9 cellular contexts compared by ENCODE assay signal in the genomic region with DNA sequence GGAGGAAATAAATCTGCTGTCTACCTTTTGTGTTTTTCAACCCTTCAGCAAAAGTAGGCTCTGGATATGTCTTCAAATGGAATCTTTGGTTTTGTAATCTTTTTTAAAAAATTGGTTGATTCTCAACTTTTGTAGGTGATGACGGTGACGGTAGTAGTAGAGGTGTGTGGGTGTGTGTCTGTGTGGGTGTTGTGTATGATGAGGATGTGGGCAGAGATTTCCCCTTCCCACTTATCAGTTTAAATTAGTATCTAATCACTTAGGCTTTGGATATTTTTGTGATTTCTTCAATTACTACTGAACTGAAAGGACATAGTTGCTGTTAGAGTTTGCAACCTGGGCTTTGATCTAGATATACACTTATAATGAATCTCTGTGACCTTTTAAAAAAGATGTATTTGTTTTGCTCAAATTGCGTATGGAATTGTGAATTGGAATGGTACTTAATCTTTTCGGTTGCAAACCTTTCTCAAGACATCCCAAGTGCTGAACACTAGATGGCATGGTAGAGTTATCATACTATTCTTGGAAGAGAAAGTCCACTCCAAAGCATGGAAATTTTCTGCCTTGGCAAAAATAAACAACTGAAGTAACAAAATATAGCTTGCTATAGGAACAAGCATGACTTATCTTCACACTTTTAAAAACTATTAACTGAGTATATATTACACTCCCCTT. TPM values are rescaled to one million over a fixed set of nuclear protein-coding genes. Genes with fewer than 3 reads are reported as not detected.
A peak's percentile ranks its signal among the peaks of the same experiment; 100 is the strongest.
DNase-seq lines count a peak whose midpoint lies in the region; ATAC-seq and TF ChIP-seq lines count a peak whose summit lies in the region.
"Had no signal": no experiment of that assay in that cellular context is flagged by ENCODE, and none has a peak within 500 bp of the region (broad histone marks: within the 10 kb centered on the region; RNA-seq: fewer than 3 reads in every experiment).

No MANE protein-coding gene starts in this region.

- H2BK20ac ChIP-seq in IMR-90 (ENCODE audit: low read depth, low read length) = no peak overlapping the region

- H3K9me3 Mint-ChIP-seq in Caco-2 (ENCODE audit: unreplicated experiment) = no peaks in the 10 kb centered on the region
- no peaks in the 10 kb centered on the region for H3K9me3 Mint-ChIP-seq in WTC11
- H3K9me3 Mint-ChIP-seq: activated naive CD8-positive, alpha-beta T cell treated with anti-CD3 and anti-CD28 coated beads, Interleukin-2, amount 50 U/mL, for 24 hours had no signal

- no peak overlapping the region for H3K9ac ChIP-seq in IMR-90 (ENCODE audit: low read depth, low read length)
- no peak overlapping the region for H3K9ac ChIP-seq in liver (ENCODE audit: low read depth in 1 of 2, low read length in 2 of 2)

- no peak overlapping the region for H2AK5ac ChIP-seq in IMR-90 (ENCODE audit: low read depth, low read length)

- H4K91ac ChIP-seq in IMR-90 (ENCODE audit: insufficient read depth, low read depth, low read length) = no peak overlapping the region

- H3K4me1 Mint-ChIP-seq in Caco-2 (ENCODE audit: low read depth, unreplicated experiment) (no peaks in the 10 kb centered on the region), WTC11 (no peaks in the 10 kb centered on the region)
- H3K4me1 Mint-ChIP-seq: activated naive CD8-positive, alpha-beta T cell treated with anti-CD3 and anti-CD28 coated beads, Interleukin-2, amount 50 U/mL, for 24 hours had no signal

- no peak overlapping the region for H2AFZ ChIP-seq in IMR-90 (replicated peaks; ENCODE audit: low read length, poor library complexity)

- H2AK9ac ChIP-seq in IMR-90 (replicated peaks; ENCODE audit: low read depth, low read length, poor library complexity) = no peak overlapping the region

- no peak overlapping the region for H4K8ac ChIP-seq in IMR-90 (ENCODE audit: low read depth in 2 of 2, low read length in 2 of 2)

- no peaks in the 10 kb centered on the region for H3K79me1 ChIP-seq in IMR-90 (ENCODE audit: low read depth in 1 of 2, low read length in 2 of 2)

- dilution Hi-C loops in IMR-90 (cut with HindIII; ENCODE audit: low sequenced_read_pairs, unreplicated experiment) = no loop called here

- H3K36me3 Mint-ChIP-seq in Caco-2 (ENCODE audit: insufficient read depth, unreplicated experiment) (no peaks in the 10 kb centered on the region), WTC11 (no peaks in the 10 kb centered on the region)

- no peak overlapping the region for H3K18ac ChIP-seq in IMR-90 (ENCODE audit: low read depth, low read length)

- no peak overlapping the region for H4K5ac ChIP-seq in IMR-90 (ENCODE audit: low read depth, low read length)

- H3K14ac ChIP-seq in IMR-90 (replicated peaks; ENCODE audit: low read depth, low read length) = no peak overlapping the region

- no peak overlapping the region for H2BK5ac ChIP-seq in IMR-90 (ENCODE audit: low read depth, low read length, poor library complexity, severe bottlenecking)

- H3K4me3 Mint-ChIP-seq in Caco-2 (ENCODE audit: unreplicated experiment) (no peak overlapping the region), WTC11 (no peak overlapping the region)
- H3K4me3 Mint-ChIP-seq: activated naive CD8-positive, alpha-beta T cell treated with anti-CD3 and anti-CD28 coated beads, Interleukin-2, amount 50 U/mL, for 24 hours had no signal

- peak in 1 of 2 experiments; percentile 54 for DNase-seq in Caco-2
- peak; percentile 61 for DNase-seq in IMR-90
- peak; percentile 41 to 66 for DNase-seq in T47D (ENCODE audit: low read depth in 1 of 2, low spot score in 1 of 2)
- DNase-seq in activated CD8-positive, alpha-beta memory T cell treated with anti-CD3 and anti-CD28 coated beads for 24 hours = no peak
- no peak for DNase-seq in WTC11 (ENCODE audit: low spot score)
- DNase-seq in stimulated activated CD4-positive, alpha-beta T cell treated with anti-CD3 and anti-CD28 coated beads, Interleukin-2, amount 100 ng/mL, for 48 hours = no peak
- no peak for DNase-seq in SK-N-DZ (ENCODE audit: low spot score)
- DNase-seq: activated naive CD8-positive, alpha-beta T cell treated with anti-CD3 and anti-CD28 coated beads, Interleukin-2, amount 50 U/mL, for 24 hours had no signal

- no peak overlapping the region for H3K27ac Mint-ChIP-seq in Caco-2 (ENCODE audit: unreplicated experiment)
- no peak overlapping the region for H3K27ac Mint-ChIP-seq in WTC11
- H3K27ac Mint-ChIP-seq: activated naive CD8-positive, alpha-beta T cell treated with anti-CD3 and anti-CD28 coated beads, Interleukin-2, amount 50 U/mL, for 24 hours had no signal

- no peaks in the 10 kb centered on the region for H4K20me1 ChIP-seq in IMR-90 (ENCODE audit: insufficient read depth, low read length)

- H3K4me1 ChIP-seq in Caco-2 (no peaks in the 10 kb centered on the region), IMR-90 (ENCODE audit: control insufficient read depth, insufficient read depth, low read length) (no peaks in the 10 kb centered on the region), liver (ENCODE audit: control insufficient read depth in 4 of 4, insufficient read depth in 4 of 4, low read length in 3 of 4) (peaks cover 0 to 3% (median 0%) of the 10 kb centered on the region in 4 donors)

- H2BK15ac ChIP-seq in IMR-90 (ENCODE audit: low read depth, low read length) = no peak overlapping the region

- no peaks in the 10 kb centered on the region for H3K27me3 ChIP-seq in Caco-2 (replicated peaks; ENCODE audit: control insufficient read depth, insufficient read depth, low read length)
- peaks cover 18% of the 10 kb centered on the region for H3K27me3 ChIP-seq in IMR-90 (ENCODE audit: control insufficient read depth, insufficient read depth, low read length)
- H3K27me3 ChIP-seq in liver (ENCODE audit: control insufficient read depth in 4 of 4, insufficient read depth in 4 of 4, low read length in 3 of 4) = no peaks in the 10 kb centered on the region

- no peak for TF ChIP-seq POLR2A in IMR-90 (IDR thresholded peaks at IDR 0.05; ENCODE audit: low read depth, low read length)

- no CpG with 5 or more reads among the region's 4 CpGs for WGBS in IMR-90 (ENCODE audit: extremely low coverage in 2 of 2, insufficient read length in 1 of 2), 2 experiments
- 32% methylated on average over 4 of the region's 4 CpGs for WGBS in liver

- TF ChIP-seq RAD21 in IMR-90 (IDR thresholded peaks at IDR 0.05; ENCODE audit: low read length) (peak; percentile 58), liver (IDR thresholded peaks at IDR 0.05) (peak; percentile 73 to 82)

- in situ Hi-C loops in IMR-90 (cut with MboI; ENCODE audit: low sequenced_read_pairs) = no loop called here
- in situ Hi-C loops in T47D (cut with HindIII; ENCODE audit: low pct_unique_long_range_greater_than_20kb, low sequenced_read_pairs) = no loop called here

- no peaks in the 10 kb centered on the region for H3K9me1 ChIP-seq in IMR-90 (ENCODE audit: insufficient read depth, low read length)

- peak; percentile 76 for ATAC-seq in IMR-90 (ENCODE audit: low read depth)
- ATAC-seq in WTC11 = no peak
- ATAC-seq: activated naive CD8-positive, alpha-beta T cell treated with anti-CD3 and anti-CD28 coated beads, Interleukin-2, amount 50 U/mL, for 24 hours had no signal

- H3K27ac ChIP-seq in IMR-90 (ENCODE audit: insufficient read depth, low read length) (no peak overlapping the region), liver (ENCODE audit: low read depth in 1 of 2, low read length in 2 of 2) (no peak overlapping the region)

- TF ChIP-seq CTCF in Caco-2 (IDR thresholded peaks at IDR 0.05; ENCODE audit: insufficient read depth in 1 of 2, low read depth in 1 of 2, low read length in 1 of 2, severe bottlenecking in 1 of 2, unreplicated experiment in 1 of 2) = peak; percentile 51 to 91
- TF ChIP-seq CTCF in IMR-90 (conservative IDR thresholded peaks at IDR 0.05; ENCODE audit: low read depth, low read length) = peak; percentile 62
- TF ChIP-seq CTCF in liver (IDR thresholded peaks at IDR 0.05; ENCODE audit: low read depth, low read length, missing input control) = peak; percentile 55
- no peak for TF ChIP-seq CTCF in WTC11 (IDR thresholded peaks at IDR 0.05)

- BruUV-seq in Caco-2 (replicated peaks; lab: Mats Ljungman, UMichigan) = no TSS peak
- no TSS peak for BruUV-seq in IMR-90 (replicated peaks; lab: Mats Ljungman, UMichigan)

- POLR2A ChIA-PET in Caco-2 (lab: Charles Lee) = no interaction called here
- POLR2A ChIA-PET in IMR-90 (lab: Charles Lee; ENCODE audit: unreplicated experiment) = no interaction called here
- POLR2A ChIA-PET in WTC11 (lab: Charles Lee) = no interaction called here

- CTCF ChIA-PET in Caco-2 (lab: Charles Lee) (no interaction called here), IMR-90 (lab: Yijun Ruan, JAX) (interaction anchor here (0.8 kb wide), 1 partner anchor 63 kb away, joined by 3 read pairs; no protein-coding TSS in a partner anchor), WTC11 (lab: Charles Lee) (interaction anchor here (0.7 kb wide), 1 partner anchor 25 kb away, joined by 3 read pairs; no protein-coding TSS in a partner anchor)

- H3K27me3 Mint-ChIP-seq in Caco-2 (ENCODE audit: insufficient read depth, unreplicated experiment) = peaks cover 32% of the 10 kb centered on the region
- no peaks in the 10 kb centered on the region for H3K27me3 Mint-ChIP-seq in WTC11 (ENCODE audit: low read depth)

- no peak overlapping the region for H2BK120ac ChIP-seq in IMR-90 (ENCODE audit: low read depth, low read length)

- H3K4me2 ChIP-seq in IMR-90 (ENCODE audit: low read depth, low read length) = no peak overlapping the region

- H3K23ac ChIP-seq in IMR-90 (ENCODE audit: low read depth, low read length) = no peak overlapping the region

- no peak overlapping the region for H3K56ac ChIP-seq in IMR-90 (ENCODE audit: extremely low read depth, insufficient read depth, low read length)

- intact Hi-C loops in Caco-2 (cut with micrococcal nuclease; ENCODE audit: unreplicated experiment) = loop anchor here (1.0 to 2.0 kb wide), 3 partner anchors 35 to 148 kb away; no protein-coding TSS in a partner anchor
- intact Hi-C loops in IMR-90 (cut with micrococcal nuclease) = no loop called here

- H3K4ac ChIP-seq in IMR-90 (ENCODE audit: low read depth, low read length) = no peak overlapping the region

- H3K4me3 ChIP-seq in Caco-2 (ENCODE audit: low read depth, low read length) = no peak overlapping the region
- no peak overlapping the region for H3K4me3 ChIP-seq in IMR-90 (ENCODE audit: insufficient read depth, low read depth, low read length)
- H3K4me3 ChIP-seq in liver (ENCODE audit: low read depth in 1 of 3, low read length in 3 of 3) = no peak overlapping the region

- H3K36me3 ChIP-seq in Caco-2 (ENCODE audit: control insufficient read depth, insufficient read depth, low read length) = no peaks in the 10 kb centered on the region
- H3K36me3 ChIP-seq in IMR-90 (ENCODE audit: control insufficient read depth, insufficient read depth, low read length) = no peaks in the 10 kb centered on the region
- no peaks in the 10 kb centered on the region for H3K36me3 ChIP-seq in liver (ENCODE audit: control insufficient read depth in 4 of 4, insufficient read depth in 3 of 4, low read depth in 1 of 4, low read length in 3 of 4)

- H3K9me3 ChIP-seq in Caco-2 (no peaks in the 10 kb centered on the region), IMR-90 (ENCODE audit: control insufficient read depth, insufficient read depth, low read length) (no peaks in the 10 kb centered on the region), liver (ENCODE audit: control insufficient read depth in 4 of 4, low read length in 3 of 4) (no peaks in the 10 kb centered on the region)

RNA-seq across cellular contexts. Expression of gene A1CF, which starts 51.9 kb away (rescaled TPM):
- 29.9 and 36.0 TPM in 2 replicates for total RNA-seq in Caco-2 (2022)
- not detected in 2 replicates for total RNA-seq in IMR-90 (2012; rRNA removed)
- polyA plus RNA-seq in IMR-90 (2012; rRNA removed) = not detected in 2 replicates
- polyA plus RNA-seq in IMR-90 (2012; cell fraction: cytosol; rRNA removed) = not detected in 2 replicates
- not detected in 2 replicates for polyA plus RNA-seq in IMR-90 (2012; cell fraction: nucleus; rRNA removed; ENCODE audit: low replicate concordance)
- 100 to 1,000 TPM in 1 of 2 donors, 10 to 100 TPM in 1; 44.6 to 198 TPM for total RNA-seq in liver
- 100 to 1,000 TPM in 1 of 2 donors, 10 to 100 TPM in 1; 31.8 to 177 TPM for polyA plus RNA-seq in liver
- total RNA-seq in WTC11 (2021) = 0.07 to 0.21 TPM (median 0.07 TPM) in 3 replicates
- not detected in 2 replicates for polyA plus RNA-seq in SK-N-DZ (2014; cell fraction: cytosol; rRNA removed)
- not detected in 2 replicates for polyA plus RNA-seq in SK-N-DZ (2014; cell fraction: nucleus; rRNA removed)

Comparison
In these comparisons a context has a peak if more than half of its experiments do, and no peak if none do; other contexts are left out.
1. DNase-seq: peak in IMR-90 (single experiment) and T47D (2 of 2); none in activated CD8-positive, alpha-beta memory T cell treated with anti-CD3 and anti-CD28 coated beads for 24 hours (single experiment), WTC11 (single experiment), stimulated activated CD4-positive, alpha-beta T cell treated with anti-CD3 and anti-CD28 coated beads, Interleukin-2, amount 100 ng/mL, for 48 hours (0 of 2) and SK-N-DZ (single experiment).
2. RNA of gene A1CF, which starts 51.9 kb away (total RNA-seq): 44.6 to 198 TPM in liver and 29.9 to 36.0 TPM in Caco-2; 0.07 to 0.21 TPM in WTC11 and not detected in IMR-90; every median in the first group is over 10 times any median in the second.